ENCODE assay signal across 18 cellular contexts in the genomic region with DNA sequence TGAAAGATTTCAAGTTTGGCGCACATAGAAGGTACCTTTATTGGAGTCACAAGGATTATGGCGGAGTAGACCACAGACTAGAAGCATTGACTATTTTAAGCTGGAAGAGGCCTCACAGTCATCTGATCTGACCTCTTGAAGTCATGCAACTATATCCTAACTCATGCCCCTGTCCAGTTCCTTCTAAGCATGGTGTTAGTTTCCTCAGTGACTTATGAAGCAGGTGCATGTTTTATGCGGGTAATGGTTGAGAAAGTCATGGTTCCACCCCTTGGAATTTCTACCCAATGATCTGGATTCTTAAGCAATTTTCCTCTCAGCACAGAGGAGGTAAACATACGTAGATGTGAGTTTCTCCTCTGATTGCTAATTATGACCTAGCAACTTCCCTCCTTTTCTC.
"Had no signal": no experiment of that assay in that cellular context is flagged by ENCODE, and none has a peak within 500 bp of the region (broad histone marks: within the 10 kb centered on the region; RNA-seq: fewer than 3 reads in every experiment).

No MANE protein-coding gene starts in this region.

- H3K4me3 ChIP-seq: K562 had no signal

- ATAC-seq: activated CD8-positive, alpha-beta T cell treated with anti-CD3 and anti-CD28 coated beads for 36 hours; activated T-cell treated with anti-CD3 and anti-CD28 coated beads, Interleukin-2, amount 50 U/mL, for 72 hours; K562; T-helper 17 cell had no signal

- DNase-seq: activated CD4-positive, alpha-beta T cell treated with anti-CD3 and anti-CD28 coated beads for 4 hours; activated CD8-positive, alpha-beta memory T cell treated with anti-CD3 and anti-CD28 coated beads, Interleukin-2, amount 50 U/mL, for 4 hours; activated CD8-positive, alpha-beta T cell treated with anti-CD3 and anti-CD28 coated beads for 36 hours; activated gamma-delta T cell treated with Interleukin-2 at 50 U/mL for 16 hours; activated naive CD4-positive, alpha-beta T cell treated with anti-CD3 and anti-CD28 coated beads, Interleukin-2, amount 10 ng/mL, durations not matched to agents 7 days and 5 days; activated naive CD8-positive, alpha-beta T cell treated with anti-CD3 and anti-CD28 coated beads for 36 hours; activated T-cell treated with anti-CD3 and anti-CD28 coated beads, Interleukin-2, amount 50 U/mL, for 72 hours; cerebellar nuclear complex; Kasumi-1; NCI-H1105 treated with DMSO at 0.1 percent for 48 hours; NCI-H1436 treated with DMSO at 0.1 percent for 48 hours; NCI-H187; NCI-H2081; NCI-H524; SHP77 treated with DMSO at 0.1 percent for 48 hours; T-helper 17 cell; WERI-Rb-1 had no signal

- H3K36me3 ChIP-seq: WERI-Rb-1 had no signal

- H3K27ac ChIP-seq: WERI-Rb-1 had no signal
